22 cellular contexts compared by ENCODE assay signal in genomic region chr4:111031180-111031579, GRCh38.
"Had no signal": no experiment of that assay in that cellular context is flagged by ENCODE, and none has a peak within 500 bp of the region (broad histone marks: within the 10 kb centered on the region; RNA-seq: fewer than 3 reads in every experiment).

No MANE protein-coding gene starts in this region.

- H3K36me3 Mint-ChIP-seq: activated naive CD8-positive, alpha-beta T cell treated with anti-CD3 and anti-CD28 coated beads for 36 hours had no signal

- H3K4me3 Mint-ChIP-seq: activated B cell treated with CpG ODN at 0.5 μM for 24 hours; activated CD4-positive, alpha-beta T cell treated with anti-CD3 and anti-CD28 coated beads, Interleukin-2, amount 10 ng/mL, durations not matched to agents 24 days and 14 days; activated naive CD8-positive, alpha-beta T cell treated with anti-CD3 and anti-CD28 coated beads for 36 hours; activated T-cell treated with anti-CD3 and anti-CD28 coated beads, Interleukin-2, amount 50 U/mL, for 72 hours; nephron had no signal

- H3K4me1 Mint-ChIP-seq: activated B cell treated with CpG ODN at 0.5 μM for 24 hours; activated CD4-positive, alpha-beta T cell treated with anti-CD3 and anti-CD28 coated beads, Interleukin-2, amount 10 ng/mL, durations not matched to agents 24 days and 14 days; activated naive CD8-positive, alpha-beta T cell treated with anti-CD3 and anti-CD28 coated beads for 36 hours had no signal

- DNase-seq: activated B cell treated with CpG ODN at 0.5 μM for 24 hours; activated CD4-positive, alpha-beta T cell treated with anti-CD3 and anti-CD28 coated beads, Interleukin-2, amount 10 ng/mL, durations not matched to agents 24 days and 14 days; activated CD8-positive, alpha-beta memory T cell treated with anti-CD3 and anti-CD28 coated beads, Interleukin-2, amount 50 U/mL, for 48 hours; activated naive CD8-positive, alpha-beta T cell treated with anti-CD3 and anti-CD28 coated beads for 36 hours; activated T-cell treated with anti-CD3 and anti-CD28 coated beads, Interleukin-2, amount 50 U/mL, for 72 hours; anterior cingulate cortex; dermis blood vessel endothelial cell; glutamatergic neuron; hypothalamus; kidney glomerular epithelial cell; nucleus accumbens; stimulated activated CD4-positive, alpha-beta T cell treated with anti-CD3 and anti-CD28 coated beads, Interleukin-4, amount 100 ng/mL, for 4 hours; stimulated activated CD8-positive, alpha-beta memory T cell treated with anti-CD3 and anti-CD28 coated beads, Interleukin-4, amount 100 ng/mL, for 48 hours; stimulated activated naive CD4-positive, alpha-beta T cell treated with Interleukin-2 at 50 U/mL for 16 hours; substantia nigra; uterus had no signal

- H3K4me1 ChIP-seq: right atrium auricular region, tibial nerve, uterus had no signal

- ATAC-seq: activated T-cell treated with anti-CD3 and anti-CD28 coated beads, Interleukin-2, amount 50 U/mL, for 72 hours had no signal

- H3K36me3 ChIP-seq: right atrium auricular region, tibial nerve, uterus had no signal

- H3K27me3 Mint-ChIP-seq: activated B cell treated with CpG ODN at 0.5 μM for 24 hours; activated CD4-positive, alpha-beta T cell treated with anti-CD3 and anti-CD28 coated beads, Interleukin-2, amount 10 ng/mL, durations not matched to agents 24 days and 14 days; activated naive CD8-positive, alpha-beta T cell treated with anti-CD3 and anti-CD28 coated beads for 36 hours; progenitor cell of endocrine pancreas had no signal

- H3K4me3 ChIP-seq: right atrium auricular region, skin epidermis, tibial nerve, uterus had no signal

- H3K27ac Mint-ChIP-seq: activated B cell treated with CpG ODN at 0.5 μM for 24 hours; activated CD4-positive, alpha-beta T cell treated with anti-CD3 and anti-CD28 coated beads, Interleukin-2, amount 10 ng/mL, durations not matched to agents 24 days and 14 days; activated naive CD8-positive, alpha-beta T cell treated with anti-CD3 and anti-CD28 coated beads for 36 hours; activated T-cell treated with anti-CD3 and anti-CD28 coated beads, Interleukin-2, amount 50 U/mL, for 72 hours; nephron; progenitor cell of endocrine pancreas had no signal

- H3K27ac ChIP-seq: right atrium auricular region, skin epidermis, tibial nerve, uterus had no signal

- H3K27me3 ChIP-seq: right atrium auricular region, tibial nerve had no signal

- FAIRE-seq: TTC549 had no signal

- H3K9me3 ChIP-seq: right atrium auricular region, tibial nerve, uterus had no signal

- H3K9me3 Mint-ChIP-seq: activated B cell treated with CpG ODN at 0.5 μM for 24 hours; activated CD4-positive, alpha-beta T cell treated with anti-CD3 and anti-CD28 coated beads, Interleukin-2, amount 10 ng/mL, durations not matched to agents 24 days and 14 days; activated naive CD8-positive, alpha-beta T cell treated with anti-CD3 and anti-CD28 coated beads for 36 hours; nephron had no signal
